Comparison of ENCODE assay signal across 8 cellular contexts in the genomic region with DNA sequence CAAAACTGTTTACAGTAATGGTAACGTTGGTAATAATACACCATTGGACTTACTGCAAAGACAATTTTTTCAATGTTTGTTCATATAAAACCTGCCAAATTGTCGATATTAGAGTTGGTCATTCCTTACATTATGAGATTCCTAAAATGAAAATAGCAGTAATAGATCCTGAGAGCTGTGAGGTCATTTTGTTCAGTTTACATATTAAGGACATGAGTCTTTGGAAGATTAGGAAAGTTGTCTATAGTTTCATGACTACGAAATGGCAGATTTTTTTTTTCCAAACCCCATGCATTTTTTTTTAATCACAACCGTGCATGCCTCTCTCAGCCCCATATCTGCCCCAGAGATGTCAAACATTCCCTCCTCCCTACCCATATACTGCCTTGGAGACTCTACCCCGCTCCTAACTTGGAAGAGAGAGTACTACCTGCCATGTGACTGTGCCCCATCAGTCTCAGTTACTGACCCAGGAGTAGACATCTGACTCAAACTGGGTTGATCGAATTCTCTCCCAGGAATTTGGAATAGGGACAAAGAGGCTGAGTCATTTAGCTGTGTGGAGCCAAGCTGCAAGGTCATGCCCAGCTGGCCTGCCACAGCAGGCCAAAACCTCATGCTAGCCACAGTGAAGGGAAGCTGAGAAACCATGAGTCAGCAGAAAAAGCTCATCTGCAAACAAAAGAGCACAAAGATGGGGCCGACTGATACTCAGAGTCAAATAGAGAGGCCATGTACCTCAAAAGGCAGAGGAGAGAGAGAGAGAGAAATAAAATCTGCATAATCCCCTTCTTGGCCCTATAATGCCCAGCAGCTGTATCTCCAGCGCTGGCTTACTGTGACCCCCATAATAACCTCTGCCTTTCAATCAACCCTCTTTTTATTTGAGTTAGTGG. TPM values are rescaled to one million over a fixed set of nuclear protein-coding genes. Genes with fewer than 3 reads are reported as not detected.
DNase-seq lines count a peak whose midpoint lies in the region; ATAC-seq and TF ChIP-seq lines count a peak whose summit lies in the region.

No MANE protein-coding gene starts in this region.

- peak overlapping the region; percentile 34; the same call in 1 of the 2 replicates for H2AFZ ChIP-seq in PC-3 (ENCODE audit: low read length)

- DNase-seq in DMS53 treated with DMSO at 0.1 percent for 48 hours (lab: John Stamatoyannopoulos, UW; ENCODE audit: unreplicated experiment) = peak; percentile 6
- peak; percentile 97 for DNase-seq in PC-3
- peak; percentile 93 for DNase-seq in choroid plexus epithelial cell (ENCODE audit: low read depth)
- DNase-seq in left kidney (ENCODE audit: low read depth, low spot score) = peak; percentile 49
- peak; percentile 78 to 81 for DNase-seq in thyroid gland
- no peak for DNase-seq in NCI-H1694 (lab: John Stamatoyannopoulos, UW)

- POLR2A ChIA-PET in PC-3 (lab: Charles Lee; ENCODE audit: unreplicated experiment) = no interaction called here

- no peaks in the 10 kb centered on the region for H3K9me3 ChIP-seq in PC-3 (ENCODE audit: low read length)
- no peaks in the 10 kb centered on the region for H3K9me3 ChIP-seq in thyroid gland

- peak overlapping the region; percentile 47; the same call in 1 of the 2 replicates for H3K9ac ChIP-seq in PC-3 (ENCODE audit: low read length)

- no peaks in the 10 kb centered on the region for H3K36me3 ChIP-seq in PC-3 (ENCODE audit: low read depth, low read length)
- no peaks in the 10 kb centered on the region for H3K36me3 ChIP-seq in thyroid gland

- H3K27me3 ChIP-seq in PC-3 (ENCODE audit: low read length) (no peaks in the 10 kb centered on the region), thyroid gland (no peaks in the 10 kb centered on the region)

- 60 to 68% methylated on average over 8 of the region's 8 CpGs for WGBS in thyroid gland, 2 donors

- H3K27ac ChIP-seq in PC-3 (ENCODE audit: low read length) (peak overlapping the region; percentile 85), thyroid gland (peak overlapping the region; percentile 14 to 63 (median 51))

- H3K4me3 ChIP-seq in PC-3 (ENCODE audit: low read length) (no peak overlapping the region), choroid plexus epithelial cell (ENCODE audit: low read depth, low read length) (no peak overlapping the region), thyroid gland (replicated peaks in 1 of 3) (no peak overlapping the region)

- TF ChIP-seq CTCF in PC-3 (conservative IDR thresholded peaks at IDR 0.05; ENCODE audit: low read depth, low read length) (no peak), choroid plexus epithelial cell (conservative IDR thresholded peaks at IDR 0.05; ENCODE audit: low read depth, low read length) (no peak), thyroid gland (IDR thresholded peaks at IDR 0.05) (no peak)

- peak overlapping the region; percentile 56 for H3K4me2 ChIP-seq in PC-3 (ENCODE audit: low read length)

- intact Hi-C loops in PC-3 (cut with micrococcal nuclease) = loop anchor here (1.0 to 2.0 kb wide), 2 partner anchors 16 to 21 kb away; a partner anchor contains a TSS
- intact Hi-C loops in thyroid gland (cut with DNase I) = no loop called here

- CTCF ChIA-PET in PC-3 (lab: Charles Lee) = interaction anchor here (0.6 kb wide), 1 partner anchor 25 kb away, joined by 3 read pairs; no protein-coding TSS in a partner anchor

- no peaks in the 10 kb centered on the region for H4K20me1 ChIP-seq in PC-3 (ENCODE audit: low read length)

- no peak for TF ChIP-seq POLR2A in thyroid gland (IDR thresholded peaks at IDR 0.05)

- BruUV-seq in PC-3 (replicated peaks; lab: Mats Ljungman, UMichigan) = no TSS peak

- no peaks in the 10 kb centered on the region for H3F3A ChIP-seq in PC-3 (ENCODE audit: low read length, unreplicated experiment)

- ATAC-seq in HG02571 (IDR thresholded peaks at IDR 0.05; ENCODE audit: unreplicated experiment) = peak; percentile 43
- ATAC-seq in PC-3 = peak; percentile 91
- ATAC-seq in HG02852 (IDR thresholded peaks at IDR 0.05; ENCODE audit: unreplicated experiment) = no peak

- no peaks in the 10 kb centered on the region for H3K79me2 ChIP-seq in PC-3 (ENCODE audit: low read length)

- H3K4me1 ChIP-seq in PC-3 (ENCODE audit: insufficient read depth, low read length) (peaks cover 34% of the 10 kb centered on the region), thyroid gland (peaks cover 7 to 10% of the 10 kb centered on the region in 2 donors)

- H3K9me2 ChIP-seq in PC-3 (replicated peaks; ENCODE audit: low read length) = no peaks in the 10 kb centered on the region

RNA-seq across cellular contexts. Expression of a gene that starts 21.0 kb away (rescaled TPM):
- total RNA-seq in PC-3 (2014; rRNA removed) (15.1 and 21.4 TPM in 2 replicates), thyroid gland (10 to 100 TPM; 20.1 to 24.0 (median 21.9) TPM)
